8 cellular contexts compared by ENCODE assay signal in genomic region chr4:159227984-159228383, GRCh38.
A peak's percentile ranks its signal among the peaks of the same experiment; 100 is the strongest.
DNase-seq lines count a peak whose midpoint lies in the region; ATAC-seq and TF ChIP-seq lines count a peak whose summit lies in the region.

No MANE protein-coding gene starts in this region.

- TF ChIP-seq CTCF in progenitor cell of endocrine pancreas (IDR thresholded peaks at IDR 0.05; ENCODE audit: unreplicated experiment), result no peak

- H3K27ac Mint-ChIP-seq in progenitor cell of endocrine pancreas, result peak overlapping the region; percentile 94
- H3K27ac Mint-ChIP-seq in natural killer cell treated with Interleukin-12 subunit alpha and Interleukin-12 subunit beta and Interleukin-15 and Interleukin-18, amount 100 ng/mL, for 72 hours, result no peak overlapping the region

- H3K9me3 Mint-ChIP-seq in progenitor cell of endocrine pancreas (ENCODE audit: low read depth), result peaks cover 22% of the 10 kb centered on the region
- no peaks in the 10 kb centered on the region for H3K9me3 Mint-ChIP-seq in natural killer cell treated with Interleukin-12 subunit alpha and Interleukin-12 subunit beta and Interleukin-15 and Interleukin-18, amount 100 ng/mL, for 72 hours

- H3K4me3 Mint-ChIP-seq in progenitor cell of endocrine pancreas (ENCODE audit: low read depth), result peak overlapping the region; percentile 33
- H3K4me3 Mint-ChIP-seq in natural killer cell treated with Interleukin-12 subunit alpha and Interleukin-12 subunit beta and Interleukin-15 and Interleukin-18, amount 100 ng/mL, for 72 hours, result no peak overlapping the region

- H3K27me3 Mint-ChIP-seq in progenitor cell of endocrine pancreas, result no peaks in the 10 kb centered on the region
- no peaks in the 10 kb centered on the region for H3K27me3 Mint-ChIP-seq in natural killer cell treated with Interleukin-12 subunit alpha and Interleukin-12 subunit beta and Interleukin-15 and Interleukin-18, amount 100 ng/mL, for 72 hours

- peaks cover 45% of the 10 kb centered on the region for H3K4me1 Mint-ChIP-seq in progenitor cell of endocrine pancreas (ENCODE audit: low read depth)
- peaks cover 16 to 23% of the 10 kb centered on the region in 2 donors for H3K4me1 Mint-ChIP-seq in natural killer cell treated with Interleukin-12 subunit alpha and Interleukin-12 subunit beta and Interleukin-15 and Interleukin-18, amount 100 ng/mL, for 72 hours (ENCODE audit: low read depth in 2 of 2)

- intact Hi-C loops in left cardiac atrium (cut with DNase I), result no loop called here

- peak; percentile 96 to 98 for ATAC-seq in left cardiac atrium
- ATAC-seq in natural killer cell treated with Interleukin-12 subunit alpha and Interleukin-12 subunit beta and Interleukin-15 and Interleukin-18, amount 100 ng/mL, for 72 hours, result no peak
- no peak for ATAC-seq in GM18870 (IDR thresholded peaks at IDR 0.05; ENCODE audit: unreplicated experiment)
- ATAC-seq in GM18867 (IDR thresholded peaks at IDR 0.05; ENCODE audit: unreplicated experiment), result no peak

- H3K36me3 Mint-ChIP-seq in progenitor cell of endocrine pancreas (ENCODE audit: insufficient read depth), result peaks cover 14% of the 10 kb centered on the region
- H3K36me3 Mint-ChIP-seq in natural killer cell treated with Interleukin-12 subunit alpha and Interleukin-12 subunit beta and Interleukin-15 and Interleukin-18, amount 100 ng/mL, for 72 hours, result peaks cover 4% of the 10 kb centered on the region

- DNase-seq in EH (ENCODE audit: low read depth) (peak; percentile 94), amygdala (lab: John Stamatoyannopoulos, UW) (peak in 32 of 56 donors; percentile 1 to 66 (median 36)), left cardiac atrium (peak; percentile 84), progenitor cell of endocrine pancreas (ENCODE audit: low spot score, unreplicated experiment) (peak; percentile 14), SHP77 (lab: John Stamatoyannopoulos, UW) (no peak)
- DNase-seq in natural killer cell treated with Interleukin-12 subunit alpha and Interleukin-12 subunit beta and Interleukin-15 and Interleukin-18, amount 100 ng/mL, for 72 hours (ENCODE audit: low spot score), result no peak

Comparison
In these comparisons a context has a peak if more than half of its experiments do, and no peak if none do; other contexts are left out.
1. DNase-seq: peak in EH (single experiment), amygdala (32 of 56), left cardiac atrium (single experiment) and progenitor cell of endocrine pancreas (single experiment); none in natural killer cell treated with Interleukin-12 subunit alpha and Interleukin-12 subunit beta and Interleukin-15 and Interleukin-18, amount 100 ng/mL, for 72 hours (single experiment) and SHP77 (0 of 2).
2. ATAC-seq: peak in left cardiac atrium (2 of 2); none in natural killer cell treated with Interleukin-12 subunit alpha and Interleukin-12 subunit beta and Interleukin-15 and Interleukin-18, amount 100 ng/mL, for 72 hours (0 of 2), GM18870 (single experiment) and GM18867 (single experiment).